In genomic region chr2:81050580-81050979, GRCh38 we compare ENCODE assay signal across 28 cellular contexts.
"Had no signal": no experiment of that assay in that cellular context is flagged by ENCODE, and none has a peak within 500 bp of the region (broad histone marks: within the 10 kb centered on the region; RNA-seq: fewer than 3 reads in every experiment).

No MANE protein-coding gene starts in this region.

- H3K27me3 ChIP-seq: esophagus muscularis mucosa, foreskin keratinocyte, heart right ventricle, left lung, neutrophil, right atrium auricular region, suprapubic skin, tibial nerve had no signal

- DNase-seq: activated CD4-positive, alpha-beta memory T cell treated with anti-CD3 and anti-CD28 coated beads, Interleukin-2, amount 10 ng/mL, durations not matched to agents 7 days and 5 days; activated CD4-positive, alpha-beta T cell treated with anti-CD3 and anti-CD28 coated beads for 1 hour; activated CD4-positive, alpha-beta T cell treated with anti-CD3 and anti-CD28 coated beads, Interleukin-2, amount 10 ng/mL, durations not matched to agents 7 days and 5 days; activated CD8-positive, alpha-beta memory T cell treated with anti-CD3 and anti-CD28 coated beads, Interleukin-2, amount 50 U/mL, for 48 hours; activated gamma-delta T cell; activated naive CD4-positive, alpha-beta T cell treated with anti-CD3 and anti-CD28 coated beads, Interleukin-2, amount 10 ng/mL, durations not matched to agents 7 days and 5 days; activated T-cell treated with anti-CD3 and anti-CD28 coated beads, Interleukin-2, amount 50 U/mL, for 24 hours; amygdala; caudate nucleus; foreskin keratinocyte; heart right ventricle; left lung; lower lobe of right lung; mucosa of descending colon; nephron progenitor cell; ovary; stimulated activated CD4-positive, alpha-beta T cell treated with anti-CD3 and anti-CD28 coated beads, Interleukin-15, amount 100 ng/mL, for 24 hours; stimulated activated CD4-positive, alpha-beta T cell treated with anti-CD3 and anti-CD28 coated beads, Interleukin-2, amount 100 ng/mL, for 24 hours; stimulated activated naive CD4-positive, alpha-beta T cell; T-helper 17 cell; T1000; WERI-Rb-1 had no signal

- H3K9me3 ChIP-seq: esophagus muscularis mucosa, lower lobe of right lung, neutrophil, ovary, prostate gland, right atrium auricular region, suprapubic skin, tibial nerve had no signal

- H3K4me1 ChIP-seq: esophagus muscularis mucosa, foreskin keratinocyte, heart right ventricle, left lung, lower lobe of right lung, prostate gland, right atrium auricular region, suprapubic skin, tibial nerve had no signal

- H3K27ac ChIP-seq: esophagus muscularis mucosa, foreskin keratinocyte, heart right ventricle, left lung, lower lobe of right lung, neutrophil, ovary, prostate gland, right atrium auricular region, suprapubic skin, tibial nerve, WERI-Rb-1 had no signal

- H3K36me3 ChIP-seq: esophagus muscularis mucosa, heart right ventricle, left lung, lower lobe of right lung, neutrophil, ovary, prostate gland, right atrium auricular region, suprapubic skin, tibial nerve, WERI-Rb-1 had no signal

- H3K4me3 ChIP-seq: esophagus muscularis mucosa, heart right ventricle, left lung, lower lobe of right lung, mucosa of descending colon, ovary, prostate gland, right atrium auricular region, suprapubic skin, tibial nerve had no signal
